Comparison of ENCODE assay signal across 18 cellular contexts in genomic region chr4:137738377-137738990, GRCh38.
DNase-seq lines count a peak whose midpoint lies in the region; TF ChIP-seq lines count a peak whose summit lies in the region.
"Had no signal": no experiment of that assay in that cellular context is flagged by ENCODE, and none has a peak within 500 bp of the region (broad histone marks: within the 10 kb centered on the region; RNA-seq: fewer than 3 reads in every experiment).

No MANE protein-coding gene starts in this region.

- no peak overlapping the region for H3K18ac ChIP-seq in neuronal stem cell (ENCODE audit: low read length)

- H3K9me3 ChIP-seq in neuronal stem cell (replicated peaks in 1 of 2; ENCODE audit: control insufficient read depth in 2 of 2, insufficient read depth in 1 of 2, low read depth in 1 of 2, low read length in 2 of 2), result no peaks in the 10 kb centered on the region
- H3K9me3 ChIP-seq in effector memory CD4-positive, alpha-beta T cell (ENCODE audit: control insufficient read depth, low read length), result no peaks in the 10 kb centered on the region
- H3K9me3 ChIP-seq: Peyer's patch had no signal

- H2BK120ac ChIP-seq in neuronal stem cell (ENCODE audit: low read depth, low read length), result no peak overlapping the region

- no peak overlapping the region for H2BK12ac ChIP-seq in neuronal stem cell (ENCODE audit: low read length)

- H3K27me3 ChIP-seq in neuronal stem cell (ENCODE audit: control insufficient read depth in 3 of 3, insufficient read depth in 3 of 3, low read depth in 1 of 3, low read length in 3 of 3), result no peaks in the 10 kb centered on the region
- no peaks in the 10 kb centered on the region for H3K27me3 ChIP-seq in effector memory CD4-positive, alpha-beta T cell (replicated peaks; ENCODE audit: control insufficient read depth, insufficient read depth, low read length, poor library complexity, severe bottlenecking)
- H3K27me3 ChIP-seq: BLaER1 treated with 17β-estradiol and CSF1 and Interleukin-3, amounts not matched to agents 10 nM and 100 nM; Peyer's patch had no signal

- no peak overlapping the region for H4K91ac ChIP-seq in neuronal stem cell (ENCODE audit: low read depth, low read length, poor library complexity)

- H2AFZ ChIP-seq in neuronal stem cell (ENCODE audit: low read length), result peak overlapping the region; percentile 37

- no peak overlapping the region for H4K8ac ChIP-seq in neuronal stem cell (ENCODE audit: low read depth, low read length)

- intact Hi-C loops in head of caudate nucleus (cut with DNase I), result no loop called here

- no peak overlapping the region for H3K14ac ChIP-seq in neuronal stem cell (ENCODE audit: low read length)

- H2BK5ac ChIP-seq in neuronal stem cell (ENCODE audit: low read length), result no peak overlapping the region

- no peak overlapping the region for H3K4me2 ChIP-seq in neuronal stem cell (ENCODE audit: insufficient read depth, low read length, poor library complexity, severe bottlenecking)
- H3K4me2 ChIP-seq: BLaER1 treated with 17β-estradiol and CSF1 and Interleukin-3, amounts not matched to agents 10 nM and 100 nM had no signal

- no peak overlapping the region for H3K4ac ChIP-seq in neuronal stem cell (ENCODE audit: low read length)

- DNase-seq in AG09319 (ENCODE audit: extremely low read depth, low read depth), result peak; percentile 3
- DNase-seq in AG10803 (ENCODE audit: low read depth), result peak; percentile 3
- peak; percentile 75 for DNase-seq in fibroblast of gingiva (ENCODE audit: low read depth)
- DNase-seq in neuronal stem cell (ENCODE audit: low spot score), result no peak
- DNase-seq in head of caudate nucleus, result no peak
- DNase-seq in activated effector memory CD4-positive, alpha-beta T cell treated with anti-CD3 and anti-CD28 coated beads, Interleukin-2, amount 50 U/mL, for 16 hours, result no peak
- no peak for DNase-seq in effector memory CD4-positive, alpha-beta T cell
- DNase-seq: Calu3; CD8-positive, alpha-beta T cell; DMS153; GDM1; Karpas-422; NCI-H1694; NCI-H2107; NCI-H345; NCI-H526; Peyer's patch had no signal

- H2BK15ac ChIP-seq in neuronal stem cell (ENCODE audit: low read length), result no peak overlapping the region

- H3K4me1 ChIP-seq in neuronal stem cell (ENCODE audit: control insufficient read depth in 2 of 2, insufficient read depth in 1 of 2, low read depth in 1 of 2, low read length in 2 of 2), result no peaks in the 10 kb centered on the region
- H3K4me1 ChIP-seq in effector memory CD4-positive, alpha-beta T cell (ENCODE audit: control insufficient read depth, insufficient read depth, low read length, poor library complexity, severe bottlenecking), result no peaks in the 10 kb centered on the region
- H3K4me1 ChIP-seq: BLaER1 treated with 17β-estradiol and CSF1 and Interleukin-3, amounts not matched to agents 10 nM and 100 nM; Peyer's patch had no signal

- H3K4me3 ChIP-seq in AG10803 (ENCODE audit: low read length) (no peak overlapping the region), neuronal stem cell (ENCODE audit: low read length in 2 of 2) (no peak overlapping the region)
- no peak overlapping the region for H3K4me3 ChIP-seq in effector memory CD4-positive, alpha-beta T cell (ENCODE audit: insufficient read depth, low read depth, low read length, poor library complexity, severe bottlenecking)
- H3K4me3 ChIP-seq: BLaER1 treated with 17β-estradiol and CSF1 and Interleukin-3, amounts not matched to agents 10 nM and 100 nM; Peyer's patch had no signal

- H3K23ac ChIP-seq in neuronal stem cell (ENCODE audit: low read depth, low read length, poor library complexity), result no peak overlapping the region

- no peaks in the 10 kb centered on the region for H3K36me3 ChIP-seq in neuronal stem cell (replicated peaks in 1 of 2; ENCODE audit: control insufficient read depth in 2 of 2, insufficient read depth in 2 of 2, low read length in 2 of 2)
- H3K36me3 ChIP-seq in effector memory CD4-positive, alpha-beta T cell (ENCODE audit: control insufficient read depth, insufficient read depth, low read length), result no peaks in the 10 kb centered on the region
- H3K36me3 ChIP-seq: BLaER1 treated with 17β-estradiol and CSF1 and Interleukin-3, amounts not matched to agents 10 nM and 100 nM; Peyer's patch had no signal

- TF ChIP-seq CTCF in AG09319 (IDR thresholded peaks at IDR 0.05; ENCODE audit: low read depth, low read length), result no peak
- TF ChIP-seq CTCF in AG10803 (conservative IDR thresholded peaks at IDR 0.05; ENCODE audit: low read length), result no peak

- H2AK5ac ChIP-seq in neuronal stem cell (ENCODE audit: low read depth, low read length), result no peak overlapping the region

- H3K27ac ChIP-seq in neuronal stem cell (replicated peaks; ENCODE audit: low read length), result no peak overlapping the region
- no peak overlapping the region for H3K27ac ChIP-seq in effector memory CD4-positive, alpha-beta T cell (ENCODE audit: insufficient read depth, low read length, poor library complexity, severe bottlenecking)
- H3K27ac ChIP-seq: BLaER1 treated with 17β-estradiol and CSF1 and Interleukin-3, amounts not matched to agents 10 nM and 100 nM; Peyer's patch had no signal

- no peak overlapping the region for H3K9ac ChIP-seq in neuronal stem cell (ENCODE audit: low read depth, low read length, poor library complexity)
- H3K9ac ChIP-seq: BLaER1 treated with 17β-estradiol and CSF1 and Interleukin-3, amounts not matched to agents 10 nM and 100 nM had no signal

- no peaks in the 10 kb centered on the region for H3K79me1 ChIP-seq in neuronal stem cell (ENCODE audit: low read depth, low read length)

- no CpG with 5 or more reads among the region's 4 CpGs for WGBS in neuronal stem cell (ENCODE audit: extremely low coverage in 2 of 2, insufficient read length in 2 of 2, insufficient replicate concordance in 1 of 2), 2 donors

Comparison
In these comparisons a context has a peak if more than half of its experiments do, and no peak if none do; other contexts are left out.
1. DNase-seq: peak in AG09319 (single experiment), AG10803 (single experiment) and fibroblast of gingiva (single experiment); none in neuronal stem cell (single experiment), head of caudate nucleus (0 of 42), activated effector memory CD4-positive, alpha-beta T cell treated with anti-CD3 and anti-CD28 coated beads, Interleukin-2, amount 50 U/mL, for 16 hours (single experiment) and effector memory CD4-positive, alpha-beta T cell (0 of 3).